In genomic region chr2:6822394-6822793, GRCh38 we compare ENCODE assay signal across 22 cellular contexts. TPM values are rescaled to one million over a fixed set of nuclear protein-coding genes. Genes with fewer than 3 reads are reported as not detected.
"Had no signal": no experiment of that assay in that cellular context is flagged by ENCODE, and none has a peak within 500 bp of the region (broad histone marks: within the 10 kb centered on the region; RNA-seq: fewer than 3 reads in every experiment).

No MANE protein-coding gene starts in this region.

- FAIRE-seq: bronchial epithelial cell had no signal

- H3K27ac Mint-ChIP-seq: activated CD4-positive, alpha-beta T cell treated with anti-CD3 and anti-CD28 coated beads for 36 hours; activated naive CD8-positive, alpha-beta T cell treated with anti-CD3 and anti-CD28 coated beads for 36 hours; activated T-helper 2 cell treated with anti-CD3 and anti-CD28 coated beads, Interferon-gamma antibody, Interleukin-2, Interleukin-4, amounts not matched to agents 10 μg/mL and 5 μg/mL and 100 μg/mL, durations not matched to agents 14 hours and 24 hours and 36 hours; naive thymus-derived CD4-positive, alpha-beta T cell; stimulated activated memory B cell treated with anti-CD40 and anti-IgM and Interleukin-4, amounts not matched to agents 10 μg/mL and 1 μg/mL and 100 μg/mL, for 72 hours; WTC11 had no signal

- H3K4me3 Mint-ChIP-seq: activated CD4-positive, alpha-beta T cell treated with anti-CD3 and anti-CD28 coated beads for 36 hours; activated naive CD8-positive, alpha-beta T cell treated with anti-CD3 and anti-CD28 coated beads for 36 hours; activated T-cell treated with anti-CD3 and anti-CD28 coated beads, Interleukin-2, amount 50 U/mL, for 4 hours; naive thymus-derived CD4-positive, alpha-beta T cell; stimulated activated memory B cell treated with anti-CD40 and anti-IgM and Interleukin-4, amounts not matched to agents 10 μg/mL and 1 μg/mL and 100 μg/mL, for 72 hours; WTC11 had no signal

- H3K27me3 Mint-ChIP-seq: activated naive CD8-positive, alpha-beta T cell treated with anti-CD3 and anti-CD28 coated beads for 36 hours had no signal

- H3K36me3 Mint-ChIP-seq: activated naive CD8-positive, alpha-beta T cell treated with anti-CD3 and anti-CD28 coated beads for 36 hours; naive thymus-derived CD4-positive, alpha-beta T cell; stimulated activated memory B cell treated with anti-CD40 and anti-IgM and Interleukin-4, amounts not matched to agents 10 μg/mL and 1 μg/mL and 100 μg/mL, for 72 hours had no signal

- H3K27me3 ChIP-seq: sigmoid colon, suprapubic skin, tibial nerve, uterus had no signal

- H3K9me3 Mint-ChIP-seq: activated naive CD8-positive, alpha-beta T cell treated with anti-CD3 and anti-CD28 coated beads for 36 hours; activated T-cell treated with anti-CD3 and anti-CD28 coated beads, Interleukin-2, amount 50 U/mL, for 4 hours; activated T-helper 2 cell treated with anti-CD3 and anti-CD28 coated beads, Interferon-gamma antibody, Interleukin-2, Interleukin-4, amounts not matched to agents 10 μg/mL and 5 μg/mL and 100 μg/mL, durations not matched to agents 14 hours and 24 hours and 36 hours; naive thymus-derived CD4-positive, alpha-beta T cell had no signal

- H3K4me1 Mint-ChIP-seq: WTC11 had no signal

- H3K4me1 ChIP-seq: stomach, uterus had no signal

- DNase-seq: activated CD4-positive, alpha-beta T cell treated with anti-CD3 and anti-CD28 coated beads for 36 hours; activated CD4-positive, alpha-beta T cell treated with anti-CD3 and anti-CD28 coated beads, Interleukin-2, amount 50 U/mL, for 4 hours; activated CD8-positive, alpha-beta memory T cell treated with anti-CD3 and anti-CD28 coated beads, Interleukin-2, amount 50 U/mL, for 48 hours; activated naive CD4-positive, alpha-beta T cell; activated naive CD8-positive, alpha-beta T cell treated with anti-CD3 and anti-CD28 coated beads for 36 hours; activated T-cell treated with anti-CD3 and anti-CD28 coated beads, Interleukin-2, amount 50 U/mL, for 4 hours; lower lobe of right lung; mesendoderm; naive thymus-derived CD4-positive, alpha-beta T cell; sigmoid colon; stimulated activated CD4-positive, alpha-beta T cell treated with anti-CD3 and anti-CD28 coated beads, Interleukin-15, amount 100 ng/mL, for 24 hours; stomach; T-helper 9 cell; uterus had no signal

- H3K9me3 ChIP-seq: lower lobe of right lung, sigmoid colon, stomach, suprapubic skin, tibial nerve, uterus had no signal

- H3K36me3 ChIP-seq: lower lobe of right lung, sigmoid colon, stomach, suprapubic skin, tibial nerve, uterus had no signal

- H3K4me3 ChIP-seq: coronary artery, lower lobe of right lung, sigmoid colon, smooth muscle cell, stomach, suprapubic skin, tibial nerve, uterus had no signal

RNA-seq across cellular contexts. Expression of gene RSAD2, which starts 55.2 kb away (rescaled TPM):
- total RNA-seq: smooth muscle cell, WTC11 had no signal
